In the genomic region with DNA sequence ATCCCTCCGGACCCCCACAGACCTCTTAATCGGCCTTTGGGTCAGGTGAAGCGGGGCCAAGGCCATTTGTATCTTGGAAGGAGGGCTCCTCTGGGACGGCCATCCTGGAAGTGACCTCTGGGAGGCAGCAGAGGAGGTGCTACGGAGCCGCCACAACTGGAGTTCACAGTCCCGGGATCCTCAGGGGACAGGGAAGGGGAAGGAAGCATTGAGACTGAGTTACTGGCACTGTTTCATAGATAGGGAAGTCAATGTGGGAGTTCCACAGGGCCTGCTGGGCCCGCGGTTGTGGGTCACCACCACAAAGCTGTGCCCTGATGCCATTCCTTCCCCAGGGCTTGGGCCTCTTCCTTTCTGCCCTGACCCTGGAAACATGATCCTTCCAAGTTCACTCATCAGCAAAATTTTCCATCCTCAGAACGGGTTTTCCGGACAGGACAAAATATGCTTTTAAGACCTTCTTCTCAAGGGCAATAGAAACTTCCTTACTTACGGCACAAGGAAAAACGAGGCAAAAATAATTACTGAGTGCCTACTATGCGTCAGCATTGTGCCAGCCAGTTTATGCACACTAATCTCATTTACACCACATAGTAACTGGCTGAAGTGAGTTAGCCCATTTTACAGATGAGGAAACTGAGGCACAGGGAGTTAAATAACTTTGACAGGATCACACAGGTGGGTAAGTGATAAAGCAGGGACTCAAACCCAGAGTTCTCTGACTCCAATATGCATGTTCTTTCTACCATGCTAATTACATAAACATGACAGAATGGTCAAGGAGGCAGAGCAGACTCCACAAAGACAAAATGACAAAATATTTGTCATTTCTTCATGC, we compare ENCODE assay signal across 10 cellular contexts.
DNase-seq lines count a peak whose midpoint lies in the region; ATAC-seq and TF ChIP-seq lines count a peak whose summit lies in the region.
"Had no signal": no experiment of that assay in that cellular context is flagged by ENCODE, and none has a peak within 500 bp of the region (broad histone marks: within the 10 kb centered on the region; RNA-seq: fewer than 3 reads in every experiment).

No MANE protein-coding gene starts in this region.

- peaks cover 5% of the 10 kb centered on the region for H3K27me3 Mint-ChIP-seq in type B pancreatic cell

- peaks cover 16% of the 10 kb centered on the region for H3K4me1 Mint-ChIP-seq in type B pancreatic cell (ENCODE audit: unreplicated experiment)
- H3K4me1 Mint-ChIP-seq: B cell had no signal

- H3K9me3 Mint-ChIP-seq in type B pancreatic cell, result no peaks in the 10 kb centered on the region

- TF ChIP-seq CTCF in astrocyte of the cerebellum (IDR thresholded peaks at IDR 0.05; ENCODE audit: low read depth, low read length, missing control alignments) (peak; percentile 82), type B pancreatic cell (conservative IDR thresholded peaks at IDR 0.05) (peak; percentile 74), omental fat pad (IDR thresholded peaks at IDR 0.05) (no peak)

- H3K4me3 ChIP-seq in astrocyte of the cerebellum (ENCODE audit: low read depth, low read length), result no peak overlapping the region
- H3K4me3 ChIP-seq: SK-N-MC had no signal

- H3K27ac Mint-ChIP-seq in type B pancreatic cell, result no peak overlapping the region
- H3K27ac Mint-ChIP-seq: B cell had no signal

- H3K36me3 Mint-ChIP-seq in type B pancreatic cell, result no peaks in the 10 kb centered on the region

- no peak for ATAC-seq in GM18511 (IDR thresholded peaks at IDR 0.05; ENCODE audit: unreplicated experiment)
- no peak for ATAC-seq in omental fat pad (ENCODE audit: low FRiP score)

- H3K4me3 Mint-ChIP-seq in type B pancreatic cell, result no peak overlapping the region
- H3K4me3 Mint-ChIP-seq: B cell had no signal

- in situ Hi-C loops in astrocyte of the cerebellum (cut with HindIII; ENCODE audit: low sequenced_read_pairs), result no loop called here

- DNase-seq in NCI-H2196 (lab: John Stamatoyannopoulos, UW; ENCODE audit: unreplicated experiment) (peak; percentile 11), NCI-H2196 treated with DMSO at 0.1 percent for 48 hours (lab: John Stamatoyannopoulos, UW; ENCODE audit: unreplicated experiment) (no peak), astrocyte of the cerebellum (ENCODE audit: low read depth) (peak; percentile 19), inferior parietal cortex (ENCODE audit: extremely low spot score) (peak; percentile 39), type B pancreatic cell (ENCODE audit: extremely low spot score, unreplicated experiment) (no peak), omental fat pad (ENCODE audit: low spot score) (no peak)
- no peak for DNase-seq in activated CD4-positive, alpha-beta T cell treated with anti-CD3 and anti-CD28 coated beads for 4 hours

Comparison
In these comparisons a context has a peak if more than half of its experiments do, and no peak if none do; other contexts are left out.
1. DNase-seq: peak in NCI-H2196 (single experiment), astrocyte of the cerebellum (single experiment) and inferior parietal cortex (single experiment); none in NCI-H2196 treated with DMSO at 0.1 percent for 48 hours (single experiment), type B pancreatic cell (single experiment), activated CD4-positive, alpha-beta T cell treated with anti-CD3 and anti-CD28 coated beads for 4 hours (0 of 2) and omental fat pad (single experiment).
2. CTCF ChIP-seq: peak in astrocyte of the cerebellum (single experiment) and type B pancreatic cell (single experiment); none in omental fat pad (0 of 3).